In the genomic region with DNA sequence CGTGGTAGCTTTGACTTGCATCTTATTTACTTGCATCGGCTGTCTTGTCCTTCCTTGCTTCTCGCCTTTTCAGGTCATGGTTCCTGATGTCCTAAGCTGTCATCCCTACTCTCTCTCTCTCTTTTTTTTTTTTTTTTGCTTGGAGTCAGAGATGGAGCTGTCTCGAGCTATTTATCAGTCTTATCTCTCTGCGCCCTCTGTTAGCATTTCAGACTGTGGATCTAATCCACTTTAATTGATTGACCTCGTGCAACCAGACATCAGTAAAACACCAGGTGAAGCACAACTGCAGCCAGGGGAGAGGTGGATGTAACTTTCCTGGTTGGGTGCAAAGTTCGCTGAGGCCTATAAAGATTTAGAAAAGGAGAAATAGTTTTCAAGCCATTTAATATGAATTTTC, we compare ENCODE assay signal across 30 cellular contexts.
"Had no signal": no experiment of that assay in that cellular context is flagged by ENCODE, and none has a peak within 500 bp of the region (broad histone marks: within the 10 kb centered on the region; RNA-seq: fewer than 3 reads in every experiment).

No MANE protein-coding gene starts in this region.

- DNase-seq: activated CD4-positive, alpha-beta memory T cell treated with anti-CD3 and anti-CD28 coated beads, Interleukin-2, amount 10 ng/mL, durations not matched to agents 7 days and 5 days; activated CD4-positive, alpha-beta T cell treated with anti-CD3 and anti-CD28 coated beads for 1 hour; activated CD4-positive, alpha-beta T cell treated with anti-CD3 and anti-CD28 coated beads for 4 hours; activated CD4-positive, alpha-beta T cell treated with anti-CD3 and anti-CD28 coated beads, Interleukin-2, amount 10 ng/mL, durations not matched to agents 7 days and 5 days; activated CD4-positive, alpha-beta T cell treated with anti-CD3 and anti-CD28 coated beads, Interleukin-2, amount 50 U/mL, for 4 hours; activated CD8-positive, alpha-beta memory T cell treated with anti-CD3 and anti-CD28 coated beads, Interleukin-2, amount 50 U/mL, for 48 hours; activated gamma-delta T cell treated with Interleukin-2 at 50 U/mL for 16 hours; activated naive CD4-positive, alpha-beta T cell treated with anti-CD3 and anti-CD28 coated beads, Interleukin-2, amount 50 U/mL, for 16 hours; activated naive CD4-positive, alpha-beta T cell treated with Interleukin-2 at 50 U/mL for 16 hours; activated naive CD8-positive, alpha-beta T cell treated with anti-CD3 and anti-CD28 coated beads for 36 hours; activated naive CD8-positive, alpha-beta T cell treated with anti-CD3 and anti-CD28 coated beads, Interleukin-2, amount 50 U/mL, for 24 hours; activated T-cell treated with anti-CD3 and anti-CD28 coated beads for 4 hours; activated T-cell treated with anti-CD3 and anti-CD28 coated beads, Interleukin-2, amount 50 U/mL, for 24 hours; activated T-cell treated with anti-CD3 and anti-CD28 coated beads, Interleukin-2, amount 50 U/mL, for 72 hours; adrenal gland; amygdala; aorta; cortex of kidney; dermis blood vessel endothelial cell; effector CD4-positive, alpha-beta T cell; effector memory CD8-positive, alpha-beta T cell; erythroblast; foreskin melanocyte; heart right ventricle; T-helper 2 cell had no signal

- H3K4me1 ChIP-seq: adrenal gland, body of pancreas, gastroesophageal sphincter, heart right ventricle had no signal

- H3K27ac ChIP-seq: adrenal gland, body of pancreas, esophagus muscularis mucosa, gastroesophageal sphincter, heart right ventricle had no signal

- FAIRE-seq: colon had no signal

- H3K4me1 Mint-ChIP-seq: activated CD4-positive, alpha-beta memory T cell treated with anti-CD3 and anti-CD28 coated beads, Interleukin-2, amount 10 ng/mL, durations not matched to agents 7 days and 5 days; activated CD4-positive, alpha-beta T cell treated with anti-CD3 and anti-CD28 coated beads, Interleukin-2, amount 10 ng/mL, durations not matched to agents 7 days and 5 days; activated naive CD8-positive, alpha-beta T cell treated with anti-CD3 and anti-CD28 coated beads for 36 hours; activated naive CD8-positive, alpha-beta T cell treated with anti-CD3 and anti-CD28 coated beads, Interleukin-2, amount 50 U/mL, for 24 hours; WTC11 had no signal

- ATAC-seq: activated naive CD8-positive, alpha-beta T cell treated with anti-CD3 and anti-CD28 coated beads, Interleukin-2, amount 50 U/mL, for 24 hours; activated T-cell treated with anti-CD3 and anti-CD28 coated beads, Interleukin-2, amount 50 U/mL, for 72 hours; body of pancreas; effector memory CD8-positive, alpha-beta T cell; gastroesophageal sphincter; heart right ventricle; WTC11 had no signal

- H3K27me3 Mint-ChIP-seq: activated CD4-positive, alpha-beta memory T cell treated with anti-CD3 and anti-CD28 coated beads, Interleukin-2, amount 10 ng/mL, durations not matched to agents 7 days and 5 days; activated CD4-positive, alpha-beta T cell treated with anti-CD3 and anti-CD28 coated beads, Interleukin-2, amount 10 ng/mL, durations not matched to agents 7 days and 5 days; activated naive CD8-positive, alpha-beta T cell treated with anti-CD3 and anti-CD28 coated beads for 36 hours; activated naive CD8-positive, alpha-beta T cell treated with anti-CD3 and anti-CD28 coated beads, Interleukin-2, amount 50 U/mL, for 24 hours; activated T-cell treated with anti-CD3 and anti-CD28 coated beads, Interleukin-2, amount 50 U/mL, for 24 hours; effector memory CD8-positive, alpha-beta T cell had no signal

- H3K9me3 Mint-ChIP-seq: activated naive CD8-positive, alpha-beta T cell treated with anti-CD3 and anti-CD28 coated beads for 36 hours had no signal

- H3K27me3 ChIP-seq: adrenal gland, body of pancreas, esophagus muscularis mucosa, gastroesophageal sphincter, heart right ventricle had no signal

- H3K9me3 ChIP-seq: adrenal gland, body of pancreas, gastroesophageal sphincter had no signal

- H3K36me3 Mint-ChIP-seq: activated naive CD8-positive, alpha-beta T cell treated with anti-CD3 and anti-CD28 coated beads for 36 hours had no signal

- H3K27ac Mint-ChIP-seq: activated CD4-positive, alpha-beta memory T cell treated with anti-CD3 and anti-CD28 coated beads, Interleukin-2, amount 10 ng/mL, durations not matched to agents 7 days and 5 days; activated CD4-positive, alpha-beta T cell treated with anti-CD3 and anti-CD28 coated beads, Interleukin-2, amount 10 ng/mL, durations not matched to agents 7 days and 5 days; activated naive CD8-positive, alpha-beta T cell treated with anti-CD3 and anti-CD28 coated beads for 36 hours; activated naive CD8-positive, alpha-beta T cell treated with anti-CD3 and anti-CD28 coated beads, Interleukin-2, amount 50 U/mL, for 24 hours; activated T-cell treated with anti-CD3 and anti-CD28 coated beads, Interleukin-2, amount 50 U/mL, for 24 hours; activated T-cell treated with anti-CD3 and anti-CD28 coated beads, Interleukin-2, amount 50 U/mL, for 72 hours; effector memory CD8-positive, alpha-beta T cell; WTC11 had no signal

- H3K4me3 ChIP-seq: adrenal gland, body of pancreas, esophagus muscularis mucosa, gastroesophageal sphincter, heart right ventricle had no signal

- H3K36me3 ChIP-seq: adrenal gland, esophagus muscularis mucosa, gastroesophageal sphincter, heart right ventricle had no signal

- H3K4me3 Mint-ChIP-seq: activated CD4-positive, alpha-beta memory T cell treated with anti-CD3 and anti-CD28 coated beads, Interleukin-2, amount 10 ng/mL, durations not matched to agents 7 days and 5 days; activated CD4-positive, alpha-beta T cell treated with anti-CD3 and anti-CD28 coated beads, Interleukin-2, amount 10 ng/mL, durations not matched to agents 7 days and 5 days; activated naive CD8-positive, alpha-beta T cell treated with anti-CD3 and anti-CD28 coated beads for 36 hours; activated naive CD8-positive, alpha-beta T cell treated with anti-CD3 and anti-CD28 coated beads, Interleukin-2, amount 50 U/mL, for 24 hours; activated T-cell treated with anti-CD3 and anti-CD28 coated beads, Interleukin-2, amount 50 U/mL, for 24 hours; activated T-cell treated with anti-CD3 and anti-CD28 coated beads, Interleukin-2, amount 50 U/mL, for 72 hours; effector memory CD8-positive, alpha-beta T cell; WTC11 had no signal
